8 cellular contexts compared by ENCODE assay signal in genomic region chr15:94844533-94845390, GRCh38.
DNase-seq lines count a peak whose midpoint lies in the region; TF ChIP-seq lines count a peak whose summit lies in the region.

No MANE protein-coding gene starts in this region.

- no peak for TF ChIP-seq CTCF in epithelial cell of proximal tubule (conservative IDR thresholded peaks at IDR 0.05; ENCODE audit: low read depth, low read length)

- H3K4me3 ChIP-seq in epithelial cell of proximal tubule (ENCODE audit: low read depth, low read length) (peak overlapping the region; percentile 48), urinary bladder (ENCODE audit: low read depth, low read length) (peak overlapping the region; percentile 60)

- H3K4me1 ChIP-seq in urinary bladder (ENCODE audit: insufficient read depth), result no peaks in the 10 kb centered on the region

- peak overlapping the region; percentile 68 for H3K27ac ChIP-seq in urinary bladder (ENCODE audit: low read depth)

- no peaks in the 10 kb centered on the region for H3K36me3 ChIP-seq in urinary bladder (ENCODE audit: insufficient read depth)

- WGBS in urinary bladder, result 3% methylated on average over 83 of the region's 83 CpGs

- DNase-seq in AG08396 (ENCODE audit: low spot score) (peak; percentile 20), LoVo (ENCODE audit: low spot score) (peak; percentile 86), epithelial cell of proximal tubule (ENCODE audit: low read depth) (peak; percentile 4), medulla oblongata (ENCODE audit: extremely low spot score) (peak; percentile 19), T1000 (lab: John Stamatoyannopoulos, UW) (no peak), AML-193 (lab: John Stamatoyannopoulos, UW) (no peak), occipital lobe (lab: John Stamatoyannopoulos, UW) (no peak)

Comparison
In these comparisons a context has a peak if more than half of its experiments do, and no peak if none do; other contexts are left out.
1. DNase-seq: peak in AG08396 (single experiment), LoVo (single experiment), epithelial cell of proximal tubule (single experiment) and medulla oblongata (single experiment); none in T1000 (single experiment), AML-193 (0 of 2) and occipital lobe (single experiment).